ENCODE assay signal across 1 cellular context in genomic region chr3:129608087-129608935, GRCh38.
TF ChIP-seq lines count a peak whose summit lies in the region.

No MANE protein-coding gene starts in this region.

TF ChIP-seq in K562, 482 proteins besides CTCF, POLR2A, EP300 and RAD21 (continued from another document and continues in another):
- TF ChIP-seq GABPA (tag; conservative IDR thresholded peaks at IDR 0.05; ENCODE audit: low read depth) = no peak
- no peak for TF ChIP-seq SMAD2 (IDR thresholded peaks at IDR 0.05; ENCODE audit: low read depth, low read length)
- no peak for TF ChIP-seq ZNF3 (CRISPR knock-in tag; IDR thresholded peaks at IDR 0.05)
- no peak for TF ChIP-seq ZNF282 (CRISPR knock-in tag; IDR thresholded peaks at IDR 0.05)
- no peak for TF ChIP-seq BRF1 (IDR thresholded peaks at IDR 0.05; ENCODE audit: borderline replicate concordance, extremely low read depth, insufficient read length)
- no peak for TF ChIP-seq CXXC5 (CRISPR knock-in tag; IDR thresholded peaks at IDR 0.05)
- no peak for TF ChIP-seq CREM (IDR thresholded peaks at IDR 0.05; ENCODE audit: low read depth)
- TF ChIP-seq ETS1 (conservative IDR thresholded peaks at IDR 0.05; ENCODE audit: control insufficient read depth, low read depth, low read length) = no peak
- no peak for TF ChIP-seq ESRRB (CRISPR knock-in tag; IDR thresholded peaks at IDR 0.05; ENCODE audit: borderline replicate concordance)
- no peak for TF ChIP-seq PYGO2 (tag; IDR thresholded peaks at IDR 0.05)
- no peak for TF ChIP-seq ZNF668 (CRISPR knock-in tag; IDR thresholded peaks at IDR 0.05)
- 0 out of 2 replicates have a peak, but pooled peaks have one; percentile 38 for TF ChIP-seq HBP1 (CRISPR knock-in tag; IDR thresholded peaks at IDR 0.05)
- no peak for TF ChIP-seq STAT5A (IDR thresholded peaks at IDR 0.05; ENCODE audit: borderline replicate concordance, low read length)
- TF ChIP-seq ZNF143 (CRISPR knock-in tag; IDR thresholded peaks at IDR 0.05) = no peak
- no peak for TF ChIP-seq CREB5 (CRISPR knock-in tag; IDR thresholded peaks at IDR 0.05)
- TF ChIP-seq POLR2H (tag; IDR thresholded peaks at IDR 0.05; ENCODE audit: low read depth) = no peak
- TF ChIP-seq MAFF (IDR thresholded peaks at IDR 0.05; ENCODE audit: low read length) = no peak
- TF ChIP-seq PKNOX1 (IDR thresholded peaks at IDR 0.05) = peak; percentile 18; the same call in 1 of the 2 replicates
- no peak for TF ChIP-seq SMC3 (conservative IDR thresholded peaks at IDR 0.05; ENCODE audit: insufficient read depth, low read depth, low read length)
- TF ChIP-seq SAFB2 (IDR thresholded peaks at IDR 0.05; ENCODE audit: borderline replicate concordance, low read depth, low read length, severe bottlenecking) = no peak
- no peak for TF ChIP-seq SIRT6 (IDR thresholded peaks at IDR 0.05; ENCODE audit: low read depth, low read length)
- TF ChIP-seq NCOR1 (IDR thresholded peaks at IDR 0.05) = peak; percentile 37; the same call in 1 of the 2 replicates
- TF ChIP-seq RUNX1 (IDR thresholded peaks at IDR 0.05; ENCODE audit: low read depth) = no peak
- TF ChIP-seq CTBP1 (IDR thresholded peaks at IDR 0.05; ENCODE audit: borderline replicate concordance) = peak; percentile 11; the same call in 1 of the 2 replicates
- no peak for TF ChIP-seq POU5F1 (IDR thresholded peaks at IDR 0.05; ENCODE audit: borderline replicate concordance, low read depth, low read length, partially characterized antibody)
- no peak for TF ChIP-seq ZNF224 (CRISPR knock-in tag; IDR thresholded peaks at IDR 0.05)
- no peak for TF ChIP-seq HOXB6 (CRISPR knock-in tag; IDR thresholded peaks at IDR 0.05; ENCODE audit: borderline replicate concordance)
- no peak for TF ChIP-seq BRF2 (IDR thresholded peaks at IDR 0.05; ENCODE audit: borderline replicate concordance, insufficient read depth, insufficient read length)
- no peak for TF ChIP-seq RREB1 (CRISPR knock-in tag; IDR thresholded peaks at IDR 0.05)
- peak; percentile 51; the same call in 1 of the 2 replicates for TF ChIP-seq ETV1 (tag; conservative IDR thresholded peaks at IDR 0.05; ENCODE audit: low read depth)
- peak in 1 of 2 experiments; percentile 38; a peak in 1 of 4 replicates for TF ChIP-seq RCOR1 (IDR thresholded peaks at IDR 0.05; ENCODE audit: borderline replicate concordance in 1 of 2, low read depth in 2 of 2, low read length in 2 of 2)
- TF ChIP-seq ZNF512 (tag; IDR thresholded peaks at IDR 0.05) = peak; percentile 16; the same call in 1 of the 2 replicates
- no peak for TF ChIP-seq PATZ1 (CRISPR knock-in tag; IDR thresholded peaks at IDR 0.05; ENCODE audit: borderline replicate concordance)
- TF ChIP-seq PHF21A (IDR thresholded peaks at IDR 0.05; ENCODE audit: borderline replicate concordance, low read depth) = no peak
- no peak for TF ChIP-seq LEF1 (IDR thresholded peaks at IDR 0.05)
- no peak for TF ChIP-seq ATF1 (CRISPR knock-in tag; IDR thresholded peaks at IDR 0.05)
- no peak for TF ChIP-seq ATF1 (tag; IDR thresholded peaks at IDR 0.05)
- no peak for TF ChIP-seq PRDM10 (IDR thresholded peaks at IDR 0.05; ENCODE audit: partially characterized antibody)
- no peak for TF ChIP-seq KDM2B (CRISPR knock-in tag; IDR thresholded peaks at IDR 0.05)
- peak in 1 of 2 experiments; percentile 22; a peak in 1 of 4 replicates for TF ChIP-seq FOXK2 (conservative IDR thresholded peaks at IDR 0.05 in 1 of 2, IDR thresholded peaks at IDR 0.05 in 1 of 2; ENCODE audit: low read depth in 2 of 2)
- TF ChIP-seq ZBTB8A (IDR thresholded peaks at IDR 0.05; ENCODE audit: partially characterized antibody) = no peak
- TF ChIP-seq CEBPG (CRISPR knock-in tag; IDR thresholded peaks at IDR 0.05) = no peak
- TF ChIP-seq CEBPG (tag; conservative IDR thresholded peaks at IDR 0.05 in 1 of 2, IDR thresholded peaks at IDR 0.05 in 1 of 2) = no peak
- no peak for TF ChIP-seq NFE2 (IDR thresholded peaks at IDR 0.05; ENCODE audit: low read depth)
- no peak for TF ChIP-seq GTF2F1 (IDR thresholded peaks at IDR 0.05; ENCODE audit: low read depth, low read length)
- no peak for TF ChIP-seq TCFL5 (CRISPR knock-in tag; conservative IDR thresholded peaks at IDR 0.05)
